In genomic region chr22:45686004-45686403, GRCh38 we compare ENCODE assay signal across 18 cellular contexts. TPM values are rescaled to one million over a fixed set of nuclear protein-coding genes. Genes with fewer than 3 reads are reported as not detected.
A peak's percentile ranks its signal among the peaks of the same experiment; 100 is the strongest.
DNase-seq lines count a peak whose midpoint lies in the region; ATAC-seq and TF ChIP-seq lines count a peak whose summit lies in the region.
"Had no signal": no experiment of that assay in that cellular context is flagged by ENCODE, and none has a peak within 500 bp of the region (broad histone marks: within the 10 kb centered on the region; RNA-seq: fewer than 3 reads in every experiment).

No MANE protein-coding gene starts in this region.

- H3F3A ChIP-seq in neural progenitor cell (ENCODE audit: low read depth): no peaks in the 10 kb centered on the region

- H3K79me2 ChIP-seq in mammary epithelial cell (ENCODE audit: insufficient read depth, low read length) (peaks cover 89% of the 10 kb centered on the region), neural progenitor cell (ENCODE audit: low read depth) (peaks cover 100% of the 10 kb centered on the region)

- H3K9me3 ChIP-seq in SK-N-MC (ENCODE audit: low read depth, low read length) (no peaks in the 10 kb centered on the region), psoas muscle (no peaks in the 10 kb centered on the region), mammary epithelial cell (replicated peaks; ENCODE audit: insufficient read depth, low read length) (no peaks in the 10 kb centered on the region), neural progenitor cell (ENCODE audit: low read depth) (no peaks in the 10 kb centered on the region)

- H2AFZ ChIP-seq in mammary epithelial cell (ENCODE audit: low read depth, low read length): no peak overlapping the region
- no peak overlapping the region for H2AFZ ChIP-seq in neural progenitor cell (replicated peaks)

- H3K27ac ChIP-seq in SK-N-MC (0 out of 2 replicates have a peak overlapping the region, but pooled peaks have one; percentile 75), psoas muscle (peak overlapping the region; percentile 40), mammary epithelial cell (ENCODE audit: insufficient read depth, low read depth, low read length) (no peak overlapping the region), neural progenitor cell (no peak overlapping the region)

- H3K27me3 Mint-ChIP-seq in neural progenitor cell (ENCODE audit: insufficient read depth, low read depth): no peaks in the 10 kb centered on the region

- H3K4me1 ChIP-seq in psoas muscle: peaks cover 62% of the 10 kb centered on the region
- H3K4me1 ChIP-seq in mammary epithelial cell (ENCODE audit: insufficient read depth, low read length): peaks cover 37% of the 10 kb centered on the region
- no peaks in the 10 kb centered on the region for H3K4me1 ChIP-seq in neural progenitor cell

- WGBS in psoas muscle, 3 donors: 63 to 88% (median 82%) methylated on average over 2 of the region's 2 CpGs
- WGBS in mammary epithelial cell (ENCODE audit: low coverage, missing lambda C conversion rate): 90% methylated on average over 2 of the region's 2 CpGs

- H3K27me3 ChIP-seq in psoas muscle (ENCODE audit: insufficient read depth in 3 of 3, low read length in 2 of 3) (no peaks in the 10 kb centered on the region), mammary epithelial cell (ENCODE audit: insufficient read depth, low read length) (no peaks in the 10 kb centered on the region), neural progenitor cell (no peaks in the 10 kb centered on the region)

- no peak for TF ChIP-seq CTCF in fibroblast of mammary gland (conservative IDR thresholded peaks at IDR 0.05; ENCODE audit: control insufficient read depth, insufficient read depth, low read depth, low read length)
- TF ChIP-seq CTCF in psoas muscle (IDR thresholded peaks at IDR 0.05): no peak
- TF ChIP-seq CTCF in mammary epithelial cell (conservative IDR thresholded peaks at IDR 0.05 in 1 of 2, IDR thresholded peaks at IDR 0.05 in 1 of 2; ENCODE audit: extremely low read depth in 1 of 2, insufficient read depth in 1 of 2, low read depth in 1 of 2, low read length in 2 of 2): no peak
- TF ChIP-seq CTCF in neural progenitor cell (IDR thresholded peaks at IDR 0.05): no peak

- H3K4me3 Mint-ChIP-seq in neural progenitor cell: no peak overlapping the region
- H3K4me3 Mint-ChIP-seq: T-helper 1 cell treated with Interleukin-12 subunit alpha and Interleukin-12 subunit beta and Interleukin-4 antibody, amounts not matched to agents 30 μg/mL and 1 μg/mL, for 36 hours had no signal

- no peak overlapping the region for H3K4me2 ChIP-seq in mammary epithelial cell (ENCODE audit: insufficient read depth, low read depth, low read length)
- no peak overlapping the region for H3K4me2 ChIP-seq in neural progenitor cell

- H3K27ac Mint-ChIP-seq in neural progenitor cell: no peak overlapping the region
- H3K27ac Mint-ChIP-seq: activated T-helper 2 cell treated with anti-CD3 and anti-CD28 coated beads, Interferon-gamma antibody, Interleukin-2, Interleukin-4, amounts not matched to agents 10 μg/mL and 5 μg/mL and 100 μg/mL, durations not matched to agents 14 hours and 24 hours and 36 hours; T-helper 1 cell treated with Interleukin-12 subunit alpha and Interleukin-12 subunit beta and Interleukin-4 antibody, amounts not matched to agents 30 μg/mL and 1 μg/mL, for 36 hours had no signal

- no peak overlapping the region for H3K9ac ChIP-seq in SK-N-MC (ENCODE audit: insufficient read length)
- H3K9ac ChIP-seq in mammary epithelial cell (ENCODE audit: insufficient read depth, low read length): no peak overlapping the region
- H3K9ac ChIP-seq in neural progenitor cell: no peak overlapping the region

- no TSS peak for BruUV-seq in mammary epithelial cell (replicated peaks; lab: Mats Ljungman, UMichigan)

- intact Hi-C loops in psoas muscle (cut with DNase I) (no loop called here), mammary epithelial cell (cut with micrococcal nuclease) (no loop called here), posterior cingulate gyrus (cut with DNase I) (no loop called here)

- ATAC-seq in psoas muscle: peak; percentile 70 to 84 (median 82)
- ATAC-seq: HCT116, Right ventricle myocardium inferior had no signal

- CTCF ChIA-PET in mammary epithelial cell (lab: Charles Lee; ENCODE audit: low non-redundant PET): no interaction called here

- no peaks in the 10 kb centered on the region for H4K20me1 ChIP-seq in mammary epithelial cell (ENCODE audit: insufficient read depth, low read length)
- H4K20me1 ChIP-seq in neural progenitor cell (ENCODE audit: low read depth): peaks cover 95% of the 10 kb centered on the region

- H3K4me1 Mint-ChIP-seq in neural progenitor cell: peaks cover 14% of the 10 kb centered on the region

- DNase-seq in ELR (ENCODE audit: low read depth) (peak; percentile 44), SK-N-MC (ENCODE audit: low read depth, low spot score) (no peak), fibroblast of mammary gland (ENCODE audit: low read depth) (peak; percentile 49), psoas muscle (no peak), mammary epithelial cell (no peak), neural progenitor cell (ENCODE audit: low spot score) (no peak), posterior cingulate gyrus (no peak)
- DNase-seq in stimulated activated CD8-positive, alpha-beta memory T cell treated with anti-CD3 and anti-CD28 coated beads, Interleukin-4, amount 100 ng/mL, for 48 hours: no peak
- DNase-seq: amygdala; Karpas-422; NCI-H1436; NK-92 treated with Interleukin-12 subunit alpha and Interleukin-12 subunit beta, amount 100 ng/mL, for 24 hours; retina; stimulated activated CD4-positive, alpha-beta T cell treated with anti-CD3 and anti-CD28 coated beads, Interleukin-1b, Interleukin-23, amount 100 ng/mL, for 48 hours had no signal

- in situ Hi-C loops in mammary epithelial cell (cut with MboI; ENCODE audit: low sequenced_read_pairs in 2 of 2): no loop called here

- H3K4me3 ChIP-seq in SK-N-MC (no peak overlapping the region), fibroblast of mammary gland (ENCODE audit: control insufficient read depth, low read depth, low read length) (no peak overlapping the region), psoas muscle (no peak overlapping the region), mammary epithelial cell (replicated peaks in 1 of 3; ENCODE audit: insufficient read depth in 1 of 3, low read depth in 2 of 3, low read length in 3 of 3) (no peak overlapping the region), neural progenitor cell (no peak overlapping the region)

- H3K9me3 Mint-ChIP-seq in neural progenitor cell: no peaks in the 10 kb centered on the region
- H3K9me3 Mint-ChIP-seq: activated T-helper 2 cell treated with anti-CD3 and anti-CD28 coated beads, Interferon-gamma antibody, Interleukin-2, Interleukin-4, amounts not matched to agents 10 μg/mL and 5 μg/mL and 100 μg/mL, durations not matched to agents 14 hours and 24 hours and 36 hours; T-helper 1 cell treated with Interleukin-12 subunit alpha and Interleukin-12 subunit beta and Interleukin-4 antibody, amounts not matched to agents 30 μg/mL and 1 μg/mL, for 36 hours had no signal

- H3K36me3 ChIP-seq in SK-N-MC (ENCODE audit: insufficient read depth, low read length) (peaks cover 13% of the 10 kb centered on the region), psoas muscle (ENCODE audit: insufficient read depth in 1 of 2, low read depth in 1 of 2) (peaks cover 0 to 15% of the 10 kb centered on the region in 2 donors), mammary epithelial cell (ENCODE audit: insufficient read depth, low read length) (peaks cover 8% of the 10 kb centered on the region), neural progenitor cell (no peaks in the 10 kb centered on the region)

- dilution Hi-C loops in mammary epithelial cell (cut with HindIII; ENCODE audit: low sequenced_read_pairs): no loop called here

- H3K36me3 Mint-ChIP-seq in neural progenitor cell: peaks cover 9% of the 10 kb centered on the region

RNA-seq across cellular contexts. Expression of gene ATXN10, which starts 14.4 kb away (rescaled TPM):
- total RNA-seq in psoas muscle (100 to 1,000 TPM in 3 of 4 donors, 10 to 100 TPM in 1; 79.9 to 173 (median 137) TPM), mammary epithelial cell (100 to 1,000 TPM in 1 of 2 donors, 10 to 100 TPM in 1; 92.9 to 131 TPM), neural progenitor cell (ENCODE audit: low replicate concordance) (125 and 168 TPM in 2 replicates)
- polyA plus RNA-seq in psoas muscle (100 to 1,000 TPM in 1 of 3 donors, 10 to 100 TPM in 2; 57.7 to 115 (median 59.4) TPM), mammary epithelial cell (197 TPM)
- polyA minus RNA-seq in mammary epithelial cell: 259 TPM

Comparison
In these comparisons a context has a peak if more than half of its experiments do, and no peak if none do; other contexts are left out.
1. DNase-seq: peak in ELR (single experiment) and fibroblast of mammary gland (single experiment); none in SK-N-MC (single experiment), psoas muscle (0 of 2), mammary epithelial cell (single experiment), neural progenitor cell (single experiment), posterior cingulate gyrus (0 of 10) and stimulated activated CD8-positive, alpha-beta memory T cell treated with anti-CD3 and anti-CD28 coated beads, Interleukin-4, amount 100 ng/mL, for 48 hours (single experiment).
2. H3K27ac ChIP-seq: peak in SK-N-MC (single experiment) and psoas muscle (single experiment); none in mammary epithelial cell (single experiment) and neural progenitor cell (single experiment).